Comparison of ENCODE assay signal across 17 cellular contexts in genomic region chr6:32073613-32074012, GRCh38. TPM values are rescaled to one million over a fixed set of nuclear protein-coding genes. Genes with fewer than 3 reads are reported as not detected.
DNase-seq lines count a peak whose midpoint lies in the region; ATAC-seq and TF ChIP-seq lines count a peak whose summit lies in the region.
"Had no signal": no experiment of that assay in that cellular context is flagged by ENCODE, and none has a peak within 500 bp of the region (broad histone marks: within the 10 kb centered on the region; RNA-seq: fewer than 3 reads in every experiment).

No MANE protein-coding gene starts in this region.

- H3K9me3 Mint-ChIP-seq in neural crest cell, result no peaks in the 10 kb centered on the region
- H3K9me3 Mint-ChIP-seq: CD14-positive monocyte; CD4-positive, alpha-beta memory T cell had no signal

- H3K4me1 ChIP-seq in left ventricle myocardium inferior (peaks cover 24% of the 10 kb centered on the region), esophagus muscularis mucosa (peaks cover 13 to 25% (median 20%) of the 10 kb centered on the region in 4 donors)
- H3K4me1 ChIP-seq: BLaER1, HAP-1 had no signal

- DNase-seq in left ventricle myocardium inferior (no peak), Right ventricle myocardium inferior (ENCODE audit: missing footprints) (no peak), esophagus muscularis mucosa (ENCODE audit: extremely low spot score) (no peak), neural crest cell (ENCODE audit: low read depth, low spot score) (no peak), NCI-H1436 (lab: John Stamatoyannopoulos, UW) (no peak), NCI-H187 (lab: John Stamatoyannopoulos, UW) (no peak)
- DNase-seq: 8988T; CD4-positive, alpha-beta memory T cell; DMS153; GDM1; GOT3; IMR-90 had no signal

- H3K4me3 ChIP-seq in left ventricle myocardium inferior, result no peak overlapping the region
- no peak overlapping the region for H3K4me3 ChIP-seq in esophagus muscularis mucosa
- H3K4me3 ChIP-seq: BLaER1, HAP-1 had no signal

- ATAC-seq in Right ventricle myocardium inferior (no peak), GM21447 (IDR thresholded peaks at IDR 0.05; ENCODE audit: unreplicated experiment) (no peak)

- no peak overlapping the region for H3K4me3 Mint-ChIP-seq in neural crest cell
- H3K4me3 Mint-ChIP-seq: CD14-positive monocyte had no signal

- H3K27ac Mint-ChIP-seq in neural crest cell (ENCODE audit: unreplicated experiment), result peak overlapping the region; percentile 62

- H3K9me3 ChIP-seq in left ventricle myocardium inferior (replicated peaks) (no peaks in the 10 kb centered on the region), esophagus muscularis mucosa (no peaks in the 10 kb centered on the region)
- H3K9me3 ChIP-seq: BLaER1, HAP-1 had no signal

- peak overlapping the region; percentile 36 for H3K27ac ChIP-seq in left ventricle myocardium inferior (replicated peaks)
- peak overlapping the region; percentile 3 to 31 (median 20) for H3K27ac ChIP-seq in esophagus muscularis mucosa (replicated peaks in 1 of 4)
- H3K27ac ChIP-seq: BLaER1 had no signal

- H3K27me3 ChIP-seq in left ventricle myocardium inferior (ENCODE audit: low read depth), result no peaks in the 10 kb centered on the region
- no peaks in the 10 kb centered on the region for H3K27me3 ChIP-seq in esophagus muscularis mucosa
- H3K27me3 ChIP-seq: BLaER1 had no signal

- intact Hi-C loops in left ventricle myocardium inferior (cut with micrococcal nuclease), result no loop called here
- intact Hi-C loops in Right ventricle myocardium inferior (cut with DNase I), result no loop called here
- intact Hi-C loops in esophagus muscularis mucosa (cut with DNase I), result no loop called here

- no peaks in the 10 kb centered on the region for H3K27me3 Mint-ChIP-seq in neural crest cell (ENCODE audit: low read depth)

- WGBS in esophagus muscularis mucosa, result 93% methylated on average over 10 of the region's 10 CpGs

- H3K4me1 Mint-ChIP-seq in neural crest cell, result peaks cover 9% of the 10 kb centered on the region
- H3K4me1 Mint-ChIP-seq: CD14-positive monocyte; CD4-positive, alpha-beta memory T cell had no signal

- peaks cover 79% of the 10 kb centered on the region for H3K36me3 ChIP-seq in left ventricle myocardium inferior
- peaks cover 9 to 93% (median 50%) of the 10 kb centered on the region in 4 donors for H3K36me3 ChIP-seq in esophagus muscularis mucosa
- H3K36me3 ChIP-seq: BLaER1, HAP-1 had no signal

- no peak for TF ChIP-seq POLR2A in esophagus muscularis mucosa (IDR thresholded peaks at IDR 0.05; ENCODE audit: low read depth)

- no peaks in the 10 kb centered on the region for H3K36me3 Mint-ChIP-seq in neural crest cell (ENCODE audit: low read depth)
- H3K36me3 Mint-ChIP-seq: CD14-positive monocyte; CD4-positive, alpha-beta memory T cell had no signal

- TF ChIP-seq EP300 in esophagus muscularis mucosa (IDR thresholded peaks at IDR 0.05), result no peak

- TF ChIP-seq CTCF in left ventricle myocardium inferior (IDR thresholded peaks at IDR 0.05; ENCODE audit: borderline replicate concordance) (no peak), esophagus muscularis mucosa (IDR thresholded peaks at IDR 0.05) (no peak), neural crest cell (conservative IDR thresholded peaks at IDR 0.05) (no peak)

RNA-seq across cellular contexts. Expression of gene CYP21A2, which starts 35.4 kb away (rescaled TPM):
- total RNA-seq in left ventricle myocardium inferior (0.41 TPM), Right ventricle myocardium inferior (0.30 TPM), esophagus muscularis mucosa (1 to 10 TPM in 3 of 4 donors, under 1 TPM in 1; 0.33 to 3.7 (median 1.9) TPM), neural crest cell (0.23 TPM in 2 replicates)
- total RNA-seq: Daoy, IMR-90 had no signal

RNA-seq across cellular contexts. Expression of gene TNXB, which starts 35.5 kb away (rescaled TPM):
- 73.0 TPM for total RNA-seq in left ventricle myocardium inferior
- total RNA-seq in Right ventricle myocardium inferior, result 73.3 TPM
- 100 to 1,000 TPM; 223 to 525 (median 326) TPM for total RNA-seq in esophagus muscularis mucosa
- total RNA-seq in neural crest cell, result 4.6 and 6.6 TPM in 2 replicates
- total RNA-seq: IMR-90 had no signal

RNA-seq across cellular contexts. Expression of gene ATF6B, which starts 54.4 kb away (rescaled TPM):
- total RNA-seq in left ventricle myocardium inferior (29.1 TPM), Right ventricle myocardium inferior (24.4 TPM), esophagus muscularis mucosa (10 to 100 TPM; 17.7 to 37.4 (median 27.2) TPM), neural crest cell (83.6 and 87.1 TPM in 2 replicates)

RNA-seq across cellular contexts. Expression of gene FKBPL, which starts 56.5 kb away (rescaled TPM):
- total RNA-seq in left ventricle myocardium inferior (2.7 TPM), Right ventricle myocardium inferior (2.8 TPM), esophagus muscularis mucosa (1 to 10 TPM; 2.7 to 6.3 (median 3.9) TPM), neural crest cell (12.4 and 13.0 TPM in 2 replicates)

RNA-seq across cellular contexts. Expression of gene C4B, which starts 59.0 kb away (rescaled TPM):
- total RNA-seq in left ventricle myocardium inferior (72.9 TPM), Right ventricle myocardium inferior (81.6 TPM), esophagus muscularis mucosa (100 to 1,000 TPM in 1 of 4 donors, 10 to 100 TPM in 3; 45.3 to 203 (median 75.8) TPM), neural crest cell (5.3 and 6.7 TPM in 2 replicates)
